ENCODE assay signal across 28 cellular contexts in the genomic region with DNA sequence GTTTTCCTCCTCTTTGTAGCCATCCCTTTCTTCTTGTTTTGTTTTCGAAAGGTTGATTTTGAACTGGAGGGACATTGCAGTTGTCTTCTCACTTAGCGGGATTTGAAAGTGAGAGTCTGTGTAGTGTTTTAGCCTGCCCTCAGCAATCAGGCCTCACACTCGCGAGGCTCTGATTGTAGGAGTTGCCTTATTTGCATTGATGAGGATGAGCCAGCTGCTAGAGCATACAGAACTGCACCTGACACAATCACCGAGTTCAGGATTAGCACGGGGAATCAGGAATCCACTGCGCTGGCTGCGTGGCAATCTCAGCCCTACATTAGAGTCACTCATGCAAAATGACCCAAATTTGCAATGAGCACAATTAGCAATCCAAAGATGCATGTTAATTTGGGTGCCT.
DNase-seq lines count a peak whose midpoint lies in the region; ATAC-seq, FAIRE-seq and TF ChIP-seq lines count a peak whose summit lies in the region.
"Had no signal": no experiment of that assay in that cellular context is flagged by ENCODE, and none has a peak within 500 bp of the region (broad histone marks: within the 10 kb centered on the region; RNA-seq: fewer than 3 reads in every experiment).

No MANE protein-coding gene starts in this region.

- peak overlapping the region in 2 of 3 experiments; percentile 31 to 52 for H3K27ac Mint-ChIP-seq in nephron
- no peak overlapping the region for H3K27ac Mint-ChIP-seq in CD8-positive, alpha-beta memory T cell
- H3K27ac Mint-ChIP-seq: activated naive CD8-positive, alpha-beta T cell; activated T-helper 2 cell treated with anti-CD3 and anti-CD28 coated beads, Interferon-gamma antibody, Interleukin-2, Interleukin-4, amounts not matched to agents 10 μg/mL and 5 μg/mL and 100 μg/mL, durations not matched to agents 14 hours and 24 hours and 36 hours; naive B cell; T-helper 17 cell had no signal

- no peaks in the 10 kb centered on the region for H3K36me3 Mint-ChIP-seq in nephron (ENCODE audit: low read depth)
- no peaks in the 10 kb centered on the region for H3K36me3 Mint-ChIP-seq in CD8-positive, alpha-beta memory T cell
- H3K36me3 Mint-ChIP-seq: activated naive CD8-positive, alpha-beta T cell had no signal

- H3K4me3 ChIP-seq in CD8-positive, alpha-beta memory T cell (ENCODE audit: low read length) = no peak overlapping the region
- H3K4me3 ChIP-seq: BLaER1 treated with 17β-estradiol and CSF1 and Interleukin-3, amounts not matched to agents 10 nM and 100 nM; esophagus squamous epithelium; gastroesophageal sphincter; SK-N-MC had no signal

- peaks cover 1% of the 10 kb centered on the region for H3K27me3 Mint-ChIP-seq in nephron (ENCODE audit: low read depth)
- peaks cover 6 to 41% of the 10 kb centered on the region in 2 donors for H3K27me3 Mint-ChIP-seq in CD8-positive, alpha-beta memory T cell

- peaks cover 5% of the 10 kb centered on the region for H3K4me1 Mint-ChIP-seq in nephron
- no peaks in the 10 kb centered on the region for H3K4me1 Mint-ChIP-seq in CD8-positive, alpha-beta memory T cell
- H3K4me1 Mint-ChIP-seq: naive B cell, T-helper 17 cell had no signal

- no peaks in the 10 kb centered on the region for H3K36me3 ChIP-seq in CD8-positive, alpha-beta memory T cell (ENCODE audit: insufficient read depth, low read length)
- H3K36me3 ChIP-seq: BLaER1 treated with 17β-estradiol and CSF1 and Interleukin-3, amounts not matched to agents 10 nM and 100 nM; esophagus squamous epithelium; gastroesophageal sphincter had no signal

- DNase-seq in D721Med (ENCODE audit: insufficient read length, low spot score) (no peak), NCI-H526 (lab: John Stamatoyannopoulos, UW) (peak; percentile 57 to 67), cerebellar cortex (ENCODE audit: low spot score) (peak; percentile 95), OCI-M1 (lab: John Stamatoyannopoulos, UW) (no peak), NOMO-1 treated with DMSO at 0.1 percent for 48 hours (lab: John Stamatoyannopoulos, UW; ENCODE audit: unreplicated experiment) (no peak)
- no peak for DNase-seq in CD8-positive, alpha-beta memory T cell
- DNase-seq: ACHN; activated CD4-positive, alpha-beta T cell treated with anti-CD3 and anti-CD28 coated beads, Interleukin-2, amount 50 U/mL, for 4 hours; activated CD8-positive, alpha-beta memory T cell treated with anti-CD3 and anti-CD28 coated beads, Interleukin-2, amount 50 U/mL, for 4 hours; esophagus squamous epithelium; KG1; left cardiac atrium; mesenchymal stem cell; naive B cell; NCI-H146; T-helper 17 cell had no signal

- no peak for ATAC-seq in GM21360 (IDR thresholded peaks at IDR 0.05; ENCODE audit: unreplicated experiment)
- ATAC-seq: gastroesophageal sphincter, left cardiac atrium, T-helper 17 cell had no signal

- POLR2A ChIA-PET in CD8-positive, alpha-beta memory T cell (lab: Charles Lee) = no interaction called here

- peak; percentile 90 for FAIRE-seq in D721Med (lab: Jason Lieb, UNC)
- FAIRE-seq: colon, G401.6, GM18507, urothelium cell line had no signal

- CTCF ChIA-PET in CD8-positive, alpha-beta memory T cell (lab: Charles Lee) = no interaction called here

- H3K9me3 ChIP-seq in CD8-positive, alpha-beta memory T cell (ENCODE audit: low read length) = no peaks in the 10 kb centered on the region
- H3K9me3 ChIP-seq: BLaER1 treated with 17β-estradiol and CSF1 and Interleukin-3, amounts not matched to agents 10 nM and 100 nM; esophagus squamous epithelium; gastroesophageal sphincter had no signal

- TF ChIP-seq CTCF in D721Med (IDR thresholded peaks at IDR 0.05; ENCODE audit: insufficient read depth, missing control alignments) (no peak), nephron (IDR thresholded peaks at IDR 0.05; ENCODE audit: unreplicated experiment in 3 of 3) (no peak)

- no peaks in the 10 kb centered on the region for H3K9me3 Mint-ChIP-seq in nephron
- peaks cover 0 to 3% (median 0%) of the 10 kb centered on the region in 5 donors for H3K9me3 Mint-ChIP-seq in CD8-positive, alpha-beta memory T cell
- H3K9me3 Mint-ChIP-seq: activated T-helper 2 cell treated with anti-CD3 and anti-CD28 coated beads, Interferon-gamma antibody, Interleukin-2, Interleukin-4, amounts not matched to agents 10 μg/mL and 5 μg/mL and 100 μg/mL, durations not matched to agents 14 hours and 24 hours and 36 hours had no signal

- H3K27me3 ChIP-seq in CD8-positive, alpha-beta memory T cell (ENCODE audit: insufficient read depth, low read length, poor library complexity, severe bottlenecking) = no peaks in the 10 kb centered on the region
- H3K27me3 ChIP-seq: BLaER1 treated with 17β-estradiol and CSF1 and Interleukin-3, amounts not matched to agents 10 nM and 100 nM; esophagus squamous epithelium; gastroesophageal sphincter had no signal

- no peaks in the 10 kb centered on the region for H3K4me1 ChIP-seq in CD8-positive, alpha-beta memory T cell (ENCODE audit: insufficient read depth, low read length)
- H3K4me1 ChIP-seq: esophagus squamous epithelium, gastroesophageal sphincter had no signal

- no peak overlapping the region for H3K27ac ChIP-seq in CD8-positive, alpha-beta memory T cell (ENCODE audit: low read depth, low read length)
- H3K27ac ChIP-seq: BLaER1 treated with 17β-estradiol and CSF1 and Interleukin-3, amounts not matched to agents 10 nM and 100 nM; esophagus squamous epithelium; gastroesophageal sphincter; SK-N-MC; VCaP had no signal

- no peak overlapping the region for H3K4me3 Mint-ChIP-seq in nephron
- no peak overlapping the region for H3K4me3 Mint-ChIP-seq in CD8-positive, alpha-beta memory T cell
- H3K4me3 Mint-ChIP-seq: activated naive CD8-positive, alpha-beta T cell; naive B cell; T-helper 17 cell had no signal

Comparison
In these comparisons a context has a peak if more than half of its experiments do, and no peak if none do; other contexts are left out.
1. DNase-seq: peak in NCI-H526 (2 of 2) and cerebellar cortex (single experiment); none in D721Med (single experiment), OCI-M1 (single experiment), NOMO-1 treated with DMSO at 0.1 percent for 48 hours (single experiment) and CD8-positive, alpha-beta memory T cell (0 of 5).
2. H3K27ac Mint-ChIP-seq: peak in nephron (2 of 3); none in CD8-positive, alpha-beta memory T cell (0 of 8).